1 cellular context compared by ENCODE assay signal in the genomic region with DNA sequence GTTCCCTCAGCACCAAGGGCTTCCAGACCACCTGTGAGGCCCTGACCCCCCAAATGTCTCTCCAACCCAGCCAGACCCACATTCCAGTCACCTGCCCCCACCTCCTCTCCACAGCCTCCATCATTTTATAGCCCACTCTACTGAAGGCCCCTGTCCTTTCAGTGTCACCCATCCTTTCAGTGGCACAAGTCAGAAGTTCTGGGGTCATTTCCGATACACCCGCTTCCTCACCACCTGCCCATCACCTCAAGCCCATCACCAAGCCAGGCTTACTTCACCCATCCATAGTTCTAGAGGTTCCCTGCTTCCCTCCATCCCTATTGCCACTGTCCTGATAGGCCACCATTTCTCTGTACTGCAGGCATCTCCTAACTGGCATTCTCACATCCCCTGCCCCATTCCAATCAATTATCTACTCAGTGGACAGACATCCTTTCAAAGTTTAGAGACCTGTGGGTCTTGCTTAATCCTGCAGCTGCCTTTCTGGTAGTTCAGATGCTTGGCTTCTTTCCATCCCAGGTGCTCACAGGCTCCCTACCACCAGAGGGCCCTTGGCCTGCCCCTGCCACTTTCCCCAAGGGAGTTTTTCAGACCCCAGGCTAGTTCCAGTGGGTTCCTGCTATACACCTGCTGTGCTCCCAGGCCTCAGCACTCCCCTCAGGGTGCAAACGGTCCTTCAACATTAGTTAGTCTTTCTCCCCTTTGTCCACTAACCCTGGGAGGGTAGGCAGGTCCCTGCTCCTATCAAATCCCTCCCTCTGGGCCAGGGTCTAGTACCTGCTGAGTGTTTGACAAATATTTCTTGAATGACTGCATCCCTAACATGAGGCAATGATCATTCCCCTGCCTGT.
TF ChIP-seq lines count a peak whose summit lies in the region.

No MANE protein-coding gene starts in this region.

TF ChIP-seq in HepG2, 621 proteins besides CTCF, POLR2A, EP300 and RAD21:
- TF ChIP-seq, protein P1, sequence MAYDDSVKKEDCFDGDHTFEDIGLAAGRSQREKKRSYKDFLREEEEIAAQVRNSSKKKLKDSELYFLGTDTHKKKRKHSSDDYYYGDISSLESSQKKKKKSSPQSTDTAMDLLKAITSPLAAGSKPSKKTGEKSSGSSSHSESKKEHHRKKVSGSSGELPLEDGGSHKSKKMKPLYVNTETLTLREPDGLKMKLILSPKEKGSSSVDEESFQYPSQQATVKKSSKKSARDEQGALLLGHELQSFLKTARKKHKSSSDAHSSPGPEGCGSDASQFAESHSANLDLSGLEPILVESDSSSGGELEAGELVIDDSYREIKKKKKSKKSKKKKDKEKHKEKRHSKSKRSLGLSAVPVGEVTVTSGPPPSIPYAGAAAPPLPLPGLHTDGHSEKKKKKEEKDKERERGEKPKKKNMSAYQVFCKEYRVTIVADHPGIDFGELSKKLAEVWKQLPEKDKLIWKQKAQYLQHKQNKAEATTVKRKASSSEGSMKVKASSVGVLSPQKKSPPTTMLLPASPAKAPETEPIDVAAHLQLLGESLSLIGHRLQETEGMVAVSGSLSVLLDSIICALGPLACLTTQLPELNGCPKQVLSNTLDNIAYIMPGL (CRISPR knock-in tag; IDR thresholded peaks at IDR 0.05; ENCODE audit: borderline replicate concordance in 1 of 2, low read depth in 1 of 2) = 0 out of 4 replicates have a peak, but pooled peaks of 1 of the 2 experiments have one; percentile 37
- TF ChIP-seq ASH2L (IDR thresholded peaks at IDR 0.05; ENCODE audit: insufficient read length, low read depth, low read length) = peak; percentile 8
- peak; percentile 19; the same call in 1 of the 2 replicates for TF ChIP-seq MED1 (CRISPR knock-in tag; IDR thresholded peaks at IDR 0.05)
- 0 out of 2 replicates have a peak, but pooled peaks have one; percentile 14 for TF ChIP-seq FOSL1 (CRISPR knock-in tag; IDR thresholded peaks at IDR 0.05; ENCODE audit: borderline replicate concordance)
- TF ChIP-seq NCOA1 (CRISPR knock-in tag; IDR thresholded peaks at IDR 0.05) = no peak
- TF ChIP-seq ZNF12 (CRISPR knock-in tag; IDR thresholded peaks at IDR 0.05) = peak; percentile 47; the same call in 1 of the 2 replicates
- no peak for TF ChIP-seq POGZ (CRISPR knock-in tag; IDR thresholded peaks at IDR 0.05)
- peak; percentile 49; the same call in 1 of the 2 replicates for TF ChIP-seq ZSCAN9 (CRISPR knock-in tag; IDR thresholded peaks at IDR 0.05; ENCODE audit: borderline replicate concordance)
- no peak for TF ChIP-seq ZMYM4 (CRISPR knock-in tag; IDR thresholded peaks at IDR 0.05)
- TF ChIP-seq SETDB1 (CRISPR knock-in tag; IDR thresholded peaks at IDR 0.05; ENCODE audit: borderline replicate concordance) = no peak
- TF ChIP-seq, protein P2, sequence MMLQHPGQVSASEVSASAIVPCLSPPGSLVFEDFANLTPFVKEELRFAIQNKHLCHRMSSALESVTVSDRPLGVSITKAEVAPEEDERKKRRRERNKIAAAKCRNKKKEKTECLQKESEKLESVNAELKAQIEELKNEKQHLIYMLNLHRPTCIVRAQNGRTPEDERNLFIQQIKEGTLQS (CRISPR knock-in tag; IDR thresholded peaks at IDR 0.05) = 0 out of 2 replicates have a peak, but pooled peaks have one; percentile 28
- TF ChIP-seq STAG1 (CRISPR knock-in tag; IDR thresholded peaks at IDR 0.05) = peak; percentile 45
- TF ChIP-seq PHF21A (CRISPR knock-in tag; IDR thresholded peaks at IDR 0.05) = peak; percentile 47; the same call in 1 of the 2 replicates
- TF ChIP-seq FOXC1 (CRISPR knock-in tag; IDR thresholded peaks at IDR 0.05; ENCODE audit: borderline replicate concordance) = 0 out of 2 replicates have a peak, but pooled peaks have one; percentile 20
- TF ChIP-seq ZNF776 (CRISPR knock-in tag; IDR thresholded peaks at IDR 0.05) = no peak
- TF ChIP-seq, protein P3, sequence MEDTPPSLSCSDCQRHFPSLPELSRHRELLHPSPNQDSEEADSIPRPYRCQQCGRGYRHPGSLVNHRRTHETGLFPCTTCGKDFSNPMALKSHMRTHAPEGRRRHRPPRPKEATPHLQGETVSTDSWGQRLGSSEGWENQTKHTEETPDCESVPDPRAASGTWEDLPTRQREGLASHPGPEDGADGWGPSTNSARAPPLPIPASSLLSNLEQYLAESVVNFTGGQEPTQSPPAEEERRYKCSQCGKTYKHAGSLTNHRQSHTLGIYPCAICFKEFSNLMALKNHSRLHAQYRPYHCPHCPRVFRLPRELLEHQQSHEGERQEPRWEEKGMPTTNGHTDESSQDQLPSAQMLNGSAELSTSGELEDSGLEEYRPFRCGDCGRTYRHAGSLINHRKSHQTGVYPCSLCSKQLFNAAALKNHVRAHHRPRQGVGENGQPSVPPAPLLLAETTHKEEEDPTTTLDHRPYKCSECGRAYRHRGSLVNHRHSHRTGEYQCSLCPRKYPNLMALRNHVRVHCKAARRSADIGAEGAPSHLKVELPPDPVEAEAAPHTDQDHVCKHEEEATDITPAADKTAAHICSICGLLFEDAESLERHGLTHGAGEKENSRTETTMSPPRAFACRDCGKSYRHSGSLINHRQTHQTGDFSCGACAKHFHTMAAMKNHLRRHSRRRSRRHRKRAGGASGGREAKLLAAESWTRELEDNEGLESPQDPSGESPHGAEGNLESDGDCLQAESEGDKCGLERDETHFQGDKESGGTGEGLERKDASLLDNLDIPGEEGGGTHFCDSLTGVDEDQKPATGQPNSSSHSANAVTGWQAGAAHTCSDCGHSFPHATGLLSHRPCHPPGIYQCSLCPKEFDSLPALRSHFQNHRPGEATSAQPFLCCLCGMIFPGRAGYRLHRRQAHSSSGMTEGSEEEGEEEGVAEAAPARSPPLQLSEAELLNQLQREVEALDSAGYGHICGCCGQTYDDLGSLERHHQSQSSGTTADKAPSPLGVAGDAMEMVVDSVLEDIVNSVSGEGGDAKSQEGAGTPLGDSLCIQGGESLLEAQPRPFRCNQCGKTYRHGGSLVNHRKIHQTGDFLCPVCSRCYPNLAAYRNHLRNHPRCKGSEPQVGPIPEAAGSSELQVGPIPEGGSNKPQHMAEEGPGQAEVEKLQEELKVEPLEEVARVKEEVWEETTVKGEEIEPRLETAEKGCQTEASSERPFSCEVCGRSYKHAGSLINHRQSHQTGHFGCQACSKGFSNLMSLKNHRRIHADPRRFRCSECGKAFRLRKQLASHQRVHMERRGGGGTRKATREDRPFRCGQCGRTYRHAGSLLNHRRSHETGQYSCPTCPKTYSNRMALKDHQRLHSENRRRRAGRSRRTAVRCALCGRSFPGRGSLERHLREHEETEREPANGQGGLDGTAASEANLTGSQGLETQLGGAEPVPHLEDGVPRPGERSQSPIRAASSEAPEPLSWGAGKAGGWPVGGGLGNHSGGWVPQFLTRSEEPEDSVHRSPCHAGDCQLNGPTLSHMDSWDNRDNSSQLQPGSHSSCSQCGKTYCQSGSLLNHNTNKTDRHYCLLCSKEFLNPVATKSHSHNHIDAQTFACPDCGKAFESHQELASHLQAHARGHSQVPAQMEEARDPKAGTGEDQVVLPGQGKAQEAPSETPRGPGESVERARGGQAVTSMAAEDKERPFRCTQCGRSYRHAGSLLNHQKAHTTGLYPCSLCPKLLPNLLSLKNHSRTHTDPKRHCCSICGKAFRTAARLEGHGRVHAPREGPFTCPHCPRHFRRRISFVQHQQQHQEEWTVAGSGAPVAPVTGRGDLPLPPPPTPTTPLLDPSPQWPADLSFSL (CRISPR knock-in tag; IDR thresholded peaks at IDR 0.05) = no peak
- TF ChIP-seq SMC3 (IDR thresholded peaks at IDR 0.05; ENCODE audit: low read length) = peak; percentile 80
- peak; percentile 53; the same call in 1 of the 2 replicates for TF ChIP-seq CEBPG (CRISPR knock-in tag; IDR thresholded peaks at IDR 0.05)
- 0 out of 2 replicates have a peak, but pooled peaks have one; percentile 33 for TF ChIP-seq ZNF556 (CRISPR knock-in tag; IDR thresholded peaks at IDR 0.05; ENCODE audit: borderline replicate concordance)
- 0 out of 2 replicates have a peak, but pooled peaks have one; percentile 21 for TF ChIP-seq ZBTB7B (CRISPR knock-in tag; IDR thresholded peaks at IDR 0.05)
- TF ChIP-seq PHF8 (CRISPR knock-in tag; IDR thresholded peaks at IDR 0.05) = peak; percentile 29; the same call in 1 of the 2 replicates
- TF ChIP-seq MLLT10 (CRISPR knock-in tag; IDR thresholded peaks at IDR 0.05) = no peak
- TF ChIP-seq ZNF777 (CRISPR knock-in tag; IDR thresholded peaks at IDR 0.05) = no peak
- TF ChIP-seq RBM22 (optimal IDR thresholded peaks at IDR 0.05; ENCODE audit: low read length) = peak; percentile 87
- TF ChIP-seq, protein P4, sequence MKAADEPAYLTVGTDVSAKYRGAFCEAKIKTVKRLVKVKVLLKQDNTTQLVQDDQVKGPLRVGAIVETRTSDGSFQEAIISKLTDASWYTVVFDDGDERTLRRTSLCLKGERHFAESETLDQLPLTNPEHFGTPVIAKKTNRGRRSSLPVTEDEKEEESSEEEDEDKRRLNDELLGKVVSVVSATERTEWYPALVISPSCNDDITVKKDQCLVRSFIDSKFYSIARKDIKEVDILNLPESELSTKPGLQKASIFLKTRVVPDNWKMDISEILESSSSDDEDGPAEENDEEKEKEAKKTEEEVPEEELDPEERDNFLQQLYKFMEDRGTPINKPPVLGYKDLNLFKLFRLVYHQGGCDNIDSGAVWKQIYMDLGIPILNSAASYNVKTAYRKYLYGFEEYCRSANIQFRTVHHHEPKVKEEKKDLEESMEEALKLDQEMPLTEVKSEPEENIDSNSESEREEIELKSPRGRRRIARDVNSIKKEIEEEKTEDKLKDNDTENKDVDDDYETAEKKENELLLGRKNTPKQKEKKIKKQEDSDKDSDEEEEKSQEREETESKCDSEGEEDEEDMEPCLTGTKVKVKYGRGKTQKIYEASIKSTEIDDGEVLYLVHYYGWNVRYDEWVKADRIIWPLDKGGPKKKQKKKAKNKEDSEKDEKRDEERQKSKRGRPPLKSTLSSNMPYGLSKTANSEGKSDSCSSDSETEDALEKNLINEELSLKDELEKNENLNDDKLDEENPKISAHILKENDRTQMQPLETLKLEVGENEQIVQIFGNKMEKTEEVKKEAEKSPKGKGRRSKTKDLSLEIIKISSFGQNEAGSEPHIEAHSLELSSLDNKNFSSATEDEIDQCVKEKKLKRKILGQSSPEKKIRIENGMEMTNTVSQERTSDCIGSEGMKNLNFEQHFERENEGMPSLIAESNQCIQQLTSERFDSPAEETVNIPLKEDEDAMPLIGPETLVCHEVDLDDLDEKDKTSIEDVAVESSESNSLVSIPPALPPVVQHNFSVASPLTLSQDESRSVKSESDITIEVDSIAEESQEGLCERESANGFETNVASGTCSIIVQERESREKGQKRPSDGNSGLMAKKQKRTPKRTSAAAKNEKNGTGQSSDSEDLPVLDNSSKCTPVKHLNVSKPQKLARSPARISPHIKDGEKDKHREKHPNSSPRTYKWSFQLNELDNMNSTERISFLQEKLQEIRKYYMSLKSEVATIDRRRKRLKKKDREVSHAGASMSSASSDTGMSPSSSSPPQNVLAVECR (CRISPR knock-in tag; IDR thresholded peaks at IDR 0.05; ENCODE audit: borderline replicate concordance) = peak; percentile 31; the same call in 1 of the 2 replicates
- TF ChIP-seq, protein P5, sequence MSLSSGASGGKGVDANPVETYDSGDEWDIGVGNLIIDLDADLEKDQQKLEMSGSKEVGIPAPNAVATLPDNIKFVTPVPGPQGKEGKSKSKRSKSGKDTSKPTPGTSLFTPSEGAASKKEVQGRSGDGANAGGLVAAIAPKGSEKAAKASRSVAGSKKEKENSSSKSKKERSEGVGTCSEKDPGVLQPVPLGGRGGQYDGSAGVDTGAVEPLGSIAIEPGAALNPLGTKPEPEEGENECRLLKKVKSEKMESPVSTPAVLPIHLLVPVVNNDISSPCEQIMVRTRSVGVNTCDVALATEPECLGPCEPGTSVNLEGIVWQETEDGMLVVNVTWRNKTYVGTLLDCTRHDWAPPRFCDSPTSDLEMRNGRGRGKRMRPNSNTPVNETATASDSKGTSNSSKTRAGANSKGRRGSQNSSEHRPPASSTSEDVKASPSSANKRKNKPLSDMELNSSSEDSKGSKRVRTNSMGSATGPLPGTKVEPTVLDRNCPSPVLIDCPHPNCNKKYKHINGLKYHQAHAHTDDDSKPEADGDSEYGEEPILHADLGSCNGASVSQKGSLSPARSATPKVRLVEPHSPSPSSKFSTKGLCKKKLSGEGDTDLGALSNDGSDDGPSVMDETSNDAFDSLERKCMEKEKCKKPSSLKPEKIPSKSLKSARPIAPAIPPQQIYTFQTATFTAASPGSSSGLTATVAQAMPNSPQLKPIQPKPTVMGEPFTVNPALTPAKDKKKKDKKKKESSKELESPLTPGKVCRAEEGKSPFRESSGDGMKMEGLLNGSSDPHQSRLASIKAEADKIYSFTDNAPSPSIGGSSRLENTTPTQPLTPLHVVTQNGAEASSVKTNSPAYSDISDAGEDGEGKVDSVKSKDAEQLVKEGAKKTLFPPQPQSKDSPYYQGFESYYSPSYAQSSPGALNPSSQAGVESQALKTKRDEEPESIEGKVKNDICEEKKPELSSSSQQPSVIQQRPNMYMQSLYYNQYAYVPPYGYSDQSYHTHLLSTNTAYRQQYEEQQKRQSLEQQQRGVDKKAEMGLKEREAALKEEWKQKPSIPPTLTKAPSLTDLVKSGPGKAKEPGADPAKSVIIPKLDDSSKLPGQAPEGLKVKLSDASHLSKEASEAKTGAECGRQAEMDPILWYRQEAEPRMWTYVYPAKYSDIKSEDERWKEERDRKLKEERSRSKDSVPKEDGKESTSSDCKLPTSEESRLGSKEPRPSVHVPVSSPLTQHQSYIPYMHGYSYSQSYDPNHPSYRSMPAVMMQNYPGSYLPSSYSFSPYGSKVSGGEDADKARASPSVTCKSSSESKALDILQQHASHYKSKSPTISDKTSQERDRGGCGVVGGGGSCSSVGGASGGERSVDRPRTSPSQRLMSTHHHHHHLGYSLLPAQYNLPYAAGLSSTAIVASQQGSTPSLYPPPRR (CRISPR knock-in tag; IDR thresholded peaks at IDR 0.05; ENCODE audit: borderline replicate concordance) = 0 out of 2 replicates have a peak, but pooled peaks have one; percentile 22
- 0 out of 2 replicates have a peak, but pooled peaks have one; percentile 28 for TF ChIP-seq PAF1 (CRISPR knock-in tag; IDR thresholded peaks at IDR 0.05)
- peak; percentile 31; the same call in 1 of the 2 replicates for TF ChIP-seq ZFX (CRISPR knock-in tag; IDR thresholded peaks at IDR 0.05; ENCODE audit: low read depth)
- TF ChIP-seq PLRG1 (conservative IDR thresholded peaks at IDR 0.05) = no peak
- TF ChIP-seq ZNF337 (CRISPR knock-in tag; IDR thresholded peaks at IDR 0.05; ENCODE audit: borderline replicate concordance, low read depth) = 0 out of 2 replicates have a peak, but pooled peaks have one; percentile 19
- 0 out of 2 replicates have a peak, but pooled peaks have one; percentile 21 for TF ChIP-seq TCF7 (IDR thresholded peaks at IDR 0.05; ENCODE audit: low read depth)
- TF ChIP-seq TMF1 (CRISPR knock-in tag; IDR thresholded peaks at IDR 0.05; ENCODE audit: low read depth) = no peak
- TF ChIP-seq ZNF549 (CRISPR knock-in tag; IDR thresholded peaks at IDR 0.05) = no peak
- TF ChIP-seq CEBPB (IDR thresholded peaks at IDR 0.05; ENCODE audit: borderline replicate concordance, low read depth, low read length) = peak; percentile 52; the same call in 1 of the 2 replicates
- peak; percentile 20; the same call in 1 of the 2 replicates for TF ChIP-seq ZFY (CRISPR knock-in tag; IDR thresholded peaks at IDR 0.05)
- TF ChIP-seq TEAD3 (CRISPR knock-in tag; optimal IDR thresholded peaks at IDR 0.05; ENCODE audit: borderline replicate concordance) = peak; percentile 30
- no peak for TF ChIP-seq ZNF30 (CRISPR knock-in tag; IDR thresholded peaks at IDR 0.05)
- peak; percentile 50; the same call in 1 of the 2 replicates for TF ChIP-seq GATAD2A (CRISPR knock-in tag; IDR thresholded peaks at IDR 0.05)
TF ChIP-seq in HepG2: peak in this region for 26.
